In the genomic region with DNA sequence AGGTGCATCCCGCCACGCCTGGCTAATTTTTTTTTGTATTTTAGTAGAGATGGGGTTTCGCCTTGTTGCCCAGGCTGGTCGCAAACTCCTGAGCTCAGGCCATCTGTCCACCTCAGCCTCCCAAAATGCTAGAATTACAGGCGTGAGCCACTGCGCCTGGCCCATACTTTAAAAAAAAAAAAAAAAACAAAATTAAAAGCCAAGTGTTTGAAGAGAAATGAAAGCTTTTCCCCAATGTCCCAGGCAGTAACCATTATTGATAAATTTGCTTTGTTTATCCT, we compare ENCODE assay signal across 12 cellular contexts. TPM values are rescaled to one million over a fixed set of nuclear protein-coding genes. Genes with fewer than 3 reads are reported as not detected.
DNase-seq lines count a peak whose midpoint lies in the region; ATAC-seq and TF ChIP-seq lines count a peak whose summit lies in the region.
"Had no signal": no experiment of that assay in that cellular context is flagged by ENCODE, and none has a peak within 500 bp of the region (broad histone marks: within the 10 kb centered on the region; RNA-seq: fewer than 3 reads in every experiment).

No MANE protein-coding gene starts in this region.

- no peak for TF ChIP-seq EP300 in suprapubic skin (IDR thresholded peaks at IDR 0.05)

- no peak for ATAC-seq in right lobe of liver
- ATAC-seq: stimulated activated effector memory CD8-positive, alpha-beta T cell treated with anti-CD3 and anti-CD28 coated beads, Interleukin-12 subunit alpha, Interleukin-12 subunit beta, amount 100 ng/mL, for 72 hours had no signal

- H3K4me3 ChIP-seq in adrenal gland (no peak overlapping the region), right lobe of liver (no peak overlapping the region), suprapubic skin (no peak overlapping the region)

- no peak for TF ChIP-seq POLR2A in adrenal gland (IDR thresholded peaks at IDR 0.05)
- TF ChIP-seq POLR2A in right lobe of liver (IDR thresholded peaks at IDR 0.05), result no peak
- no peak for TF ChIP-seq POLR2A in suprapubic skin (IDR thresholded peaks at IDR 0.05)

- no peak for TF ChIP-seq CTCF in adrenal gland (IDR thresholded peaks at IDR 0.05)
- TF ChIP-seq CTCF in right lobe of liver (IDR thresholded peaks at IDR 0.05), result no peak
- no peak for TF ChIP-seq CTCF in suprapubic skin (IDR thresholded peaks at IDR 0.05)

- intact Hi-C loops in adrenal gland (cut with DNase I), result loop anchor here in 1 of 2 donors (10.0 kb wide), 1 partner anchor 761 kb away; the partner anchor contains the start of gene NTNG2
- intact Hi-C loops in right lobe of liver (cut with DNase I), result no loop called here

- H3K4me1 ChIP-seq in adrenal gland (replicated peaks in 1 of 2) (peaks cover 77 to 99% of the 10 kb centered on the region in 2 donors), right lobe of liver (peaks cover 2 to 86% (median 39%) of the 10 kb centered on the region in 4 donors), suprapubic skin (peaks cover 94% of the 10 kb centered on the region)

- DNase-seq in DMS 273 (lab: John Stamatoyannopoulos, UW; ENCODE audit: unreplicated experiment) (peak; percentile 43), DMS 273 treated with DMSO at 0.1 percent for 48 hours (lab: John Stamatoyannopoulos, UW) (no peak), adrenal gland (no peak), right lobe of liver (no peak), suprapubic skin (ENCODE audit: low spot score in 2 of 2) (no peak), T1000 (lab: John Stamatoyannopoulos, UW) (no peak), HPDE6-E6E7 (ENCODE audit: extremely low spot score) (no peak), occipital lobe (lab: John Stamatoyannopoulos, UW) (no peak)
- DNase-seq: 8988T, activated gamma-delta T cell treated with Interleukin-2 at 50 U/mL for 16 hours, KBM-7 had no signal

- WGBS in adrenal gland, 4 donors, result 88 to 95% (median 94%) methylated on average over 6 of the region's 6 CpGs
- 90% methylated on average over 6 of the region's 6 CpGs for WGBS in right lobe of liver (ENCODE audit: insufficient coverage, low coverage, low lambda C conversion rate, missing lambda C conversion rate)
- 85% methylated on average over 6 of the region's 6 CpGs for WGBS in suprapubic skin

- H3K36me3 ChIP-seq in adrenal gland (replicated peaks in 1 of 2) (no peaks in the 10 kb centered on the region), right lobe of liver (no peaks in the 10 kb centered on the region), suprapubic skin (no peaks in the 10 kb centered on the region)

- H3K9me3 ChIP-seq in adrenal gland (replicated peaks in 1 of 3) (no peaks in the 10 kb centered on the region), right lobe of liver (no peaks in the 10 kb centered on the region), suprapubic skin (no peaks in the 10 kb centered on the region)

- H3K27me3 ChIP-seq in adrenal gland, result no peaks in the 10 kb centered on the region
- H3K27me3 ChIP-seq in right lobe of liver, result no peaks in the 10 kb centered on the region
- no peaks in the 10 kb centered on the region for H3K27me3 ChIP-seq in suprapubic skin

- H3K27ac ChIP-seq in adrenal gland (peak overlapping the region in 4 of 5 donors; percentile 78 to 93 (median 88)), right lobe of liver (peak overlapping the region in 2 of 3 donors; percentile 39 to 64), suprapubic skin (peak overlapping the region; percentile 62)

RNA-seq across cellular contexts. Expression of gene PRRC2B, which starts 9.5 kb away (rescaled TPM):
- total RNA-seq in adrenal gland (100 to 1,000 TPM; 109 to 255 (median 161) TPM), right lobe of liver (10 to 100 TPM; 53.7 to 82.6 (median 57.3) TPM), suprapubic skin (100 to 1,000 TPM; 153 to 286 (median 240) TPM), occipital lobe (118 TPM)
- 100 to 1,000 TPM in 1 of 3 donors, 10 to 100 TPM in 2; 56.9 to 141 (median 98.1) TPM for polyA plus RNA-seq in adrenal gland
